In genomic region chr7:149960863-149961262, GRCh38 we compare ENCODE assay signal across 8 cellular contexts.
DNase-seq lines count a peak whose midpoint lies in the region; ATAC-seq and TF ChIP-seq lines count a peak whose summit lies in the region.
"Not testable (repeated sequence)": the region's sequence is repeated elsewhere in the genome, so short reads cannot be mapped to it uniquely, and the experiment has no call there.

No MANE protein-coding gene starts in this region.

- TF ChIP-seq POLR2A in NB4 (IDR thresholded peaks at IDR 0.05; ENCODE audit: extremely low read depth, insufficient read length) = not testable (repeated sequence)

- H4K20me1 ChIP-seq in BLaER1 treated with 17β-estradiol and CSF1 and Interleukin-3, amounts not matched to agents 10 nM and 100 nM = not testable (repeated sequence)

- H3K36me3 Mint-ChIP-seq in T-helper 2 cell treated with Interferon-gamma antibody and Interleukin-4, amounts not matched to agents 5 μg/mL and 100 μg/mL, for 36 hours (ENCODE audit: low read depth) = peaks cover 17% of the 10 kb centered on the region
- H3K36me3 Mint-ChIP-seq in activated CD8-positive, alpha-beta memory T cell treated with anti-CD3 and anti-CD28 coated beads, Interleukin-2, amount 10 ng/mL, durations not matched to agents 7 days and 5 days = peaks cover 18% of the 10 kb centered on the region
- peaks cover 23 to 28% of the 10 kb centered on the region in 2 donors for H3K36me3 Mint-ChIP-seq in activated naive CD4-positive, alpha-beta T cell treated with anti-CD3 and anti-CD28 coated beads, Interleukin-2, amount 50 U/mL, for 72 hours

- CTCF ChIA-PET in activated CD8-positive, alpha-beta memory T cell treated with anti-CD3 and anti-CD28 coated beads, Interleukin-2, amount 10 ng/mL, durations not matched to agents 7 days and 5 days (lab: Charles Lee) = not testable (repeated sequence)

- H3K9me3 Mint-ChIP-seq in T-helper 2 cell treated with Interferon-gamma antibody and Interleukin-4, amounts not matched to agents 5 μg/mL and 100 μg/mL, for 36 hours = peaks cover 22% of the 10 kb centered on the region
- peaks cover 10% of the 10 kb centered on the region for H3K9me3 Mint-ChIP-seq in activated CD8-positive, alpha-beta memory T cell treated with anti-CD3 and anti-CD28 coated beads, Interleukin-2, amount 10 ng/mL, durations not matched to agents 7 days and 5 days (ENCODE audit: low read depth)
- H3K9me3 Mint-ChIP-seq in activated naive CD4-positive, alpha-beta T cell treated with anti-CD3 and anti-CD28 coated beads, Interleukin-2, amount 50 U/mL, for 72 hours = peaks cover 12 to 21% of the 10 kb centered on the region in 2 donors

- H3K4me1 Mint-ChIP-seq in T-helper 2 cell treated with Interferon-gamma antibody and Interleukin-4, amounts not matched to agents 5 μg/mL and 100 μg/mL, for 36 hours (ENCODE audit: low read depth) = peaks cover 14% of the 10 kb centered on the region
- H3K4me1 Mint-ChIP-seq in activated CD8-positive, alpha-beta memory T cell treated with anti-CD3 and anti-CD28 coated beads, Interleukin-2, amount 10 ng/mL, durations not matched to agents 7 days and 5 days = peaks cover 25% of the 10 kb centered on the region

- H3K4me3 ChIP-seq in BLaER1 treated with 17β-estradiol and CSF1 and Interleukin-3, amounts not matched to agents 10 nM and 100 nM; NB4 (ENCODE audit: low read depth, low read length): not testable (repeated sequence)

- peak overlapping the region in 6 of 11 experiments; percentile 22 to 72 (median 68); a peak in 10 of 22 replicates for H3K27ac ChIP-seq in BLaER1 treated with 17β-estradiol and CSF1 and Interleukin-3, amounts not matched to agents 10 nM and 100 nM

- H3K27ac Mint-ChIP-seq in T-helper 2 cell treated with Interferon-gamma antibody and Interleukin-4, amounts not matched to agents 5 μg/mL and 100 μg/mL, for 36 hours = peak overlapping the region; percentile 89
- H3K27ac Mint-ChIP-seq in activated CD8-positive, alpha-beta memory T cell treated with anti-CD3 and anti-CD28 coated beads, Interleukin-2, amount 10 ng/mL, durations not matched to agents 7 days and 5 days = peak overlapping the region; percentile 93
- peak overlapping the region in 1 of 2 donors; percentile 73 for H3K27ac Mint-ChIP-seq in activated naive CD4-positive, alpha-beta T cell treated with anti-CD3 and anti-CD28 coated beads, Interleukin-2, amount 50 U/mL, for 72 hours

- not testable (repeated sequence) for H3K9ac ChIP-seq in BLaER1 treated with 17β-estradiol and CSF1 and Interleukin-3, amounts not matched to agents 10 nM and 100 nM

- not testable (repeated sequence) for H3K4me2 ChIP-seq in BLaER1 treated with 17β-estradiol and CSF1 and Interleukin-3, amounts not matched to agents 10 nM and 100 nM

- H3K27me3 ChIP-seq in BLaER1 treated with 17β-estradiol and CSF1 and Interleukin-3, amounts not matched to agents 10 nM and 100 nM = not testable (repeated sequence)

- peak; percentile 39 for DNase-seq in GF-D8 (lab: John Stamatoyannopoulos, UW)
- peak; percentile 36 for DNase-seq in NB4 (ENCODE audit: low read depth)
- DNase-seq in T-helper 2 cell treated with Interferon-gamma antibody and Interleukin-4, amounts not matched to agents 5 μg/mL and 100 μg/mL, for 36 hours (ENCODE audit: low spot score); activated naive CD4-positive, alpha-beta T cell treated with anti-CD3 and anti-CD28 coated beads, Interleukin-2, amount 50 U/mL, for 72 hours (ENCODE audit: low spot score in 2 of 2): not testable (repeated sequence)
- peak; percentile 59 for DNase-seq in activated CD8-positive, alpha-beta memory T cell treated with anti-CD3 and anti-CD28 coated beads, Interleukin-2, amount 10 ng/mL, durations not matched to agents 7 days and 5 days
- peak; percentile 19 for DNase-seq in kidney tubule cell (ENCODE audit: low spot score)
- DNase-seq in stimulated activated CD4-positive, alpha-beta T cell treated with anti-CD3 and anti-CD28 coated beads, Interleukin-4, amount 100 ng/mL, for 24 hours = peak; percentile 29

- TF ChIP-seq CTCF in NB4 (IDR thresholded peaks at IDR 0.05; ENCODE audit: low read depth, low read length) = not testable (repeated sequence)

- H3K4me3 Mint-ChIP-seq in T-helper 2 cell treated with Interferon-gamma antibody and Interleukin-4, amounts not matched to agents 5 μg/mL and 100 μg/mL, for 36 hours; activated CD8-positive, alpha-beta memory T cell treated with anti-CD3 and anti-CD28 coated beads, Interleukin-2, amount 10 ng/mL, durations not matched to agents 7 days and 5 days: not testable (repeated sequence)

- H3K27me3 Mint-ChIP-seq in T-helper 2 cell treated with Interferon-gamma antibody and Interleukin-4, amounts not matched to agents 5 μg/mL and 100 μg/mL, for 36 hours (ENCODE audit: low read depth); activated CD8-positive, alpha-beta memory T cell treated with anti-CD3 and anti-CD28 coated beads, Interleukin-2, amount 10 ng/mL, durations not matched to agents 7 days and 5 days: not testable (repeated sequence)

- peaks cover 14 to 30% (median 25%) of the 10 kb centered on the region in 11 experiments; a peak in 21 of 22 replicates for H3K9me3 ChIP-seq in BLaER1 treated with 17β-estradiol and CSF1 and Interleukin-3, amounts not matched to agents 10 nM and 100 nM (replicated peaks in 1 of 11)

- peak; percentile 54 for ATAC-seq in activated CD8-positive, alpha-beta memory T cell treated with anti-CD3 and anti-CD28 coated beads, Interleukin-2, amount 10 ng/mL, durations not matched to agents 7 days and 5 days
- peak; percentile 61 to 69 for ATAC-seq in activated naive CD4-positive, alpha-beta T cell treated with anti-CD3 and anti-CD28 coated beads, Interleukin-2, amount 50 U/mL, for 72 hours

- not testable (repeated sequence) for H3K36me3 ChIP-seq in BLaER1 treated with 17β-estradiol and CSF1 and Interleukin-3, amounts not matched to agents 10 nM and 100 nM

- H3K4me1 ChIP-seq in BLaER1 treated with 17β-estradiol and CSF1 and Interleukin-3, amounts not matched to agents 10 nM and 100 nM = peaks cover 10 to 29% (median 14%) of the 10 kb centered on the region in 10 experiments; a peak in 19 of 20 replicates
